18 cellular contexts compared by ENCODE assay signal in the genomic region with DNA sequence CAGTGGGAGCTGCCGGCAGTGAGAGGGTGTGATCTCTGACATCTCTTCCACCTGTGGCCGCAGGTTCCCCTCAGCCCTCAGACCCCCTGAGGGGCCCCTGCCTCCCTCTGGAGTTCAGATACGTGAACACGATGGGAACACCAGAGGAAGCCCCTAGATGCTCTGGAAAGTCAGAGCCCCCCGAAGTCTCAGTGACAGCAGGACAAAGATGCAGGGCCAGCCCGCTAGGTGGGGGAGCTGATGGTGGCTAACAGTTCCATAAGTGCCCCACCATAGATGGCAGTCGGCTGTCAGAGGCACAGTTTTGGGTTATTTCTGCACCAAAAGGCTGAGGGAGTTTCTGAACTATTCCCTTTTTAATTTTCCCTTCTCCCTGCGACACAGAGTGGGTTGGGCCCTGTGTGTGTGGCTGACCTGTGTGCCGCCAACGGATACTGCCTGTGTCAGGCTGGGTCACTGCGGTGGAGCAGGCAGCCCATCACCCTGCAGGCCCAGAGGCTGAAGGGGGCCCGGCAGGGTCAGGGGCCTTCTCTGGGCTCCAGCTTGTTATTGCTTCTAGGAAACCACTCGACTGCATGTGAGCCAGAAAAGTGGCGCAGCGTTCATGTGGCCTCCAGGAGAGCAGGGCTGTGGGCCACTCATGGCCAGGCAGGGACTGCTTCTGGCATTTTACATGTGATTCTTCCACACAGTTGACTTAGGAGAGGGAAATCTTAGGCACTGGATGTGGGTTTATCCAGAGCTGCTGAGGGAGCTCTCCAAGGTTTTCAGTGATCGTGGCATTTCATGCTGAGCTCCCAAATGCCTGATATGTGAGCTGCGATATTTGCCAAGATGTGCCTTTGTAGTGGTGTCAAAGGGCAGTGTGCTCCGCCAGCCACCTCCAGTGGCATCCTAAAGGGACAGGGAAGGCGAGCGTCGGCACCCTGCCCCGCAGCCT.
"Had no signal": no experiment of that assay in that cellular context is flagged by ENCODE, and none has a peak within 500 bp of the region (broad histone marks: within the 10 kb centered on the region; RNA-seq: fewer than 3 reads in every experiment).

No MANE protein-coding gene starts in this region.

- H3K4me3 ChIP-seq: adrenal gland, esophagus squamous epithelium, skin epidermis, upper lobe of left lung had no signal

- H3K27me3 ChIP-seq: adrenal gland, esophagus squamous epithelium, upper lobe of left lung had no signal

- ATAC-seq: activated CD8-positive, alpha-beta T cell treated with anti-CD3 and anti-CD28 coated beads, Interleukin-2, amount 10 ng/mL, durations not matched to agents 7 days and 5 days; natural killer cell; stimulated activated naive CD8-positive, alpha-beta T cell treated with anti-CD3 and anti-CD28 coated beads, Interleukin-15, amount 100 ng/mL, for 72 hours; T-cell had no signal

- H3K36me3 Mint-ChIP-seq: natural killer cell had no signal

- H3K27ac ChIP-seq: adrenal gland, esophagus squamous epithelium, skin epidermis, upper lobe of left lung had no signal

- H3K4me3 Mint-ChIP-seq: activated CD8-positive, alpha-beta T cell treated with anti-CD3 and anti-CD28 coated beads, Interleukin-2, amount 10 ng/mL, durations not matched to agents 7 days and 5 days; activated naive CD4-positive, alpha-beta T cell treated with anti-CD3 and anti-CD28 coated beads, Interleukin-2, amount 50 U/mL, for 24 hours; dendritic cell treated with granulocyte-macrophage colony-stimulating factor and Interleukin-4, amounts not matched to agents 40 ng/mL and 50 ng/mL, for 4 days; natural killer cell; stimulated activated naive CD8-positive, alpha-beta T cell treated with anti-CD3 and anti-CD28 coated beads, Interleukin-15, amount 100 ng/mL, for 72 hours; T-cell had no signal

- DNase-seq: activated CD4-positive, alpha-beta T cell treated with anti-CD3 and anti-CD28 coated beads for 48 hours; activated CD4-positive, CD25-positive, alpha-beta regulatory T cell; activated CD8-positive, alpha-beta T cell treated with anti-CD3 and anti-CD28 coated beads, Interleukin-2, amount 10 ng/mL, durations not matched to agents 7 days and 5 days; activated gamma-delta T cell; cerebellar nuclear complex; effector memory CD4-positive, alpha-beta T cell; esophagus squamous epithelium; mesendoderm; natural killer cell; posterior cingulate gyrus; stimulated activated naive CD8-positive, alpha-beta T cell treated with anti-CD3 and anti-CD28 coated beads, Interleukin-15, amount 100 ng/mL, for 72 hours; T-cell; T-helper 9 cell had no signal

- H3K9me3 Mint-ChIP-seq: dendritic cell treated with granulocyte-macrophage colony-stimulating factor and Interleukin-4, amounts not matched to agents 40 ng/mL and 50 ng/mL, for 4 days; natural killer cell had no signal

- H3K27ac Mint-ChIP-seq: activated CD8-positive, alpha-beta T cell treated with anti-CD3 and anti-CD28 coated beads, Interleukin-2, amount 10 ng/mL, durations not matched to agents 7 days and 5 days; dendritic cell treated with granulocyte-macrophage colony-stimulating factor and Interleukin-4, amounts not matched to agents 40 ng/mL and 50 ng/mL, for 4 days; natural killer cell; T-cell had no signal

- H3K27me3 Mint-ChIP-seq: activated naive CD4-positive, alpha-beta T cell treated with anti-CD3 and anti-CD28 coated beads, Interleukin-2, amount 50 U/mL, for 24 hours; stimulated activated naive CD8-positive, alpha-beta T cell treated with anti-CD3 and anti-CD28 coated beads, Interleukin-15, amount 100 ng/mL, for 72 hours; T-cell had no signal

- H3K36me3 ChIP-seq: adrenal gland, esophagus squamous epithelium, upper lobe of left lung had no signal
